ENCODE assay signal across 1 cellular context in the genomic region with DNA sequence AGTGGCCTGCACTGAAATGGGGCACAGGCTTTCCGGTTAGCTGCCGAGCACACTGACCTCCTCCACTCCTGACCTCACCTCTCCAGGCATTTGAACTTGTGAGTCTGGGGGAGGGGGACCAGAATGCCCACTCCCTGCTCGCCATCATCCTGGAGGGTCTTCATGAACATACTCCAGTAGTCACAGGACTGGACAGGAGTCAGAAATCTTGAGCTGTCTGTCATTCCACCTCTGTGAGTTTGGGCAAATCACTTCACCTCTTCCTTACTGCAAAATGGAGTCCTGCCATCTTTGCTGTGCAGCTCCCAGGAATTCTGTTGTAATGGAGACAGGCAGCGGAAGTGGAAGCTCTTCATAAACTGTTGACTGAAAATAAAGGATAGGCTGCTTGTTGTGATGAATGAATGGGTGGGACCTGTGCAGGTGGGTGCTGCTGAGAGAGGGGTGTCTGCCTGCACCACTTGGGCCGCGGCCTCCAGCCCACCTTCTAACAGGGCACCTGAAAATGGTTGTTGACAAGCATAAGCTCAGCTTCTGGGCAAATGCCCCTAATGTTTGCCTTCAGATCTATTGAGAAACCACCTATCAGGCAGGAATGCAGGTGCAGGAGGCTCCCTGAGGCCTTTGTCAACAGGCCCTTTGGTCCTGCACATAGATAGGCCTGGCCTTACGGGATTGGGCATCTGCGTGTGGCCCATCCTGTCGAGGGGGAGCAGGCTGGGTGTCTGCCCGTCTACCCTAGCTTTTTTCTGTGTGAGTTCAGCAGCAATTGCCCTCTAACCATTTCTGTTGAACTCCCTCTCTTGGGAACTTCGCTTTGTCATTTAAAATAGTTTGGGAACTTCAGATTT.
TF ChIP-seq lines count a peak whose summit lies in the region.

No MANE protein-coding gene starts in this region.

TF ChIP-seq in HepG2, 621 proteins besides CTCF, POLR2A, EP300 and RAD21 (continued from another document and continues in another):
- TF ChIP-seq, protein P1, sequence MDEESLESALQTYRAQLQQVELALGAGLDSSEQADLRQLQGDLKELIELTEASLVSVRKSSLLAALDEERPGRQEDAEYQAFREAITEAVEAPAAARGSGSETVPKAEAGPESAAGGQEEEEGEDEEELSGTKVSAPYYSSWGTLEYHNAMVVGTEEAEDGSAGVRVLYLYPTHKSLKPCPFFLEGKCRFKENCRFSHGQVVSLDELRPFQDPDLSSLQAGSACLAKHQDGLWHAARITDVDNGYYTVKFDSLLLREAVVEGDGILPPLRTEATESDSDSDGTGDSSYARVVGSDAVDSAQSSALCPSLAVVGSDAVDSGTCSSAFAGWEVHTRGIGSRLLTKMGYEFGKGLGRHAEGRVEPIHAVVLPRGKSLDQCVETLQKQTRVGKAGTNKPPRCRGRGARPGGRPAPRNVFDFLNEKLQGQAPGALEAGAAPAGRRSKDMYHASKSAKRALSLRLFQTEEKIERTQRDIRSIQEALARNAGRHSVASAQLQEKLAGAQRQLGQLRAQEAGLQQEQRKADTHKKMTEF (CRISPR knock-in tag; IDR thresholded peaks at IDR 0.05), result peak; percentile 98
- TF ChIP-seq KMT2A (CRISPR knock-in tag; IDR thresholded peaks at IDR 0.05) (no peak), GABPB1 (CRISPR knock-in tag; IDR thresholded peaks at IDR 0.05) (peak; percentile 71), ZNF33A (CRISPR knock-in tag; IDR thresholded peaks at IDR 0.05; ENCODE audit: borderline replicate concordance) (no peak), ZC3H4 (CRISPR knock-in tag; IDR thresholded peaks at IDR 0.05; ENCODE audit: borderline replicate concordance) (no peak), ZNF232 (CRISPR knock-in tag; IDR thresholded peaks at IDR 0.05; ENCODE audit: borderline replicate concordance) (peak; percentile 94; the same call in 1 of the 2 replicates), ZNF709 (CRISPR knock-in tag; IDR thresholded peaks at IDR 0.05) (no peak), ZNF24 (IDR thresholded peaks at IDR 0.05) (no peak), PRMT3 (CRISPR knock-in tag; IDR thresholded peaks at IDR 0.05; ENCODE audit: borderline replicate concordance, low read depth) (peak; percentile 85; the same call in 1 of the 2 replicates), PHF5A (CRISPR knock-in tag; IDR thresholded peaks at IDR 0.05; ENCODE audit: low read depth, unreplicated experiment) (peak; percentile 79), MEIS2 (CRISPR knock-in tag; IDR thresholded peaks at IDR 0.05) (peak; percentile 98), CBFB (CRISPR knock-in tag; IDR thresholded peaks at IDR 0.05) (peak; percentile 93), SNAPC2 (CRISPR knock-in tag; IDR thresholded peaks at IDR 0.05) (peak; percentile 94), GATA4 (IDR thresholded peaks at IDR 0.05; ENCODE audit: borderline replicate concordance, low read depth) (peak; percentile 99), ELF1 (CRISPR knock-in tag; IDR thresholded peaks at IDR 0.05) (peak; percentile 48), REL (CRISPR knock-in tag; conservative IDR thresholded peaks at IDR 0.05) (no peak), ZNF749 (CRISPR knock-in tag; IDR thresholded peaks at IDR 0.05; ENCODE audit: borderline replicate concordance) (peak; percentile 47; the same call in 1 of the 2 replicates), KAT7 (CRISPR knock-in tag; IDR thresholded peaks at IDR 0.05; ENCODE audit: borderline replicate concordance) (peak; percentile 69; the same call in 1 of the 2 replicates), POGZ (CRISPR knock-in tag; IDR thresholded peaks at IDR 0.05) (peak; percentile 99), CBX1 (IDR thresholded peaks at IDR 0.05; ENCODE audit: low read depth) (no peak), TOE1 (CRISPR knock-in tag; IDR thresholded peaks at IDR 0.05) (0 out of 2 replicates have a peak, but pooled peaks have one; percentile 29), ZSCAN12 (CRISPR knock-in tag; IDR thresholded peaks at IDR 0.05) (no peak), NFE2L1 (CRISPR knock-in tag; IDR thresholded peaks at IDR 0.05; ENCODE audit: borderline replicate concordance) (no peak), TGIF2 (CRISPR knock-in tag; IDR thresholded peaks at IDR 0.05) (peak; percentile 84), ZNF30 (CRISPR knock-in tag; IDR thresholded peaks at IDR 0.05) (no peak), ZNF234 (CRISPR knock-in tag; conservative IDR thresholded peaks at IDR 0.05) (no peak), DNMT3B (CRISPR knock-in tag; conservative IDR thresholded peaks at IDR 0.05) (peak; percentile 89; the same call in 1 of the 2 replicates)
- TF ChIP-seq, protein P2, sequence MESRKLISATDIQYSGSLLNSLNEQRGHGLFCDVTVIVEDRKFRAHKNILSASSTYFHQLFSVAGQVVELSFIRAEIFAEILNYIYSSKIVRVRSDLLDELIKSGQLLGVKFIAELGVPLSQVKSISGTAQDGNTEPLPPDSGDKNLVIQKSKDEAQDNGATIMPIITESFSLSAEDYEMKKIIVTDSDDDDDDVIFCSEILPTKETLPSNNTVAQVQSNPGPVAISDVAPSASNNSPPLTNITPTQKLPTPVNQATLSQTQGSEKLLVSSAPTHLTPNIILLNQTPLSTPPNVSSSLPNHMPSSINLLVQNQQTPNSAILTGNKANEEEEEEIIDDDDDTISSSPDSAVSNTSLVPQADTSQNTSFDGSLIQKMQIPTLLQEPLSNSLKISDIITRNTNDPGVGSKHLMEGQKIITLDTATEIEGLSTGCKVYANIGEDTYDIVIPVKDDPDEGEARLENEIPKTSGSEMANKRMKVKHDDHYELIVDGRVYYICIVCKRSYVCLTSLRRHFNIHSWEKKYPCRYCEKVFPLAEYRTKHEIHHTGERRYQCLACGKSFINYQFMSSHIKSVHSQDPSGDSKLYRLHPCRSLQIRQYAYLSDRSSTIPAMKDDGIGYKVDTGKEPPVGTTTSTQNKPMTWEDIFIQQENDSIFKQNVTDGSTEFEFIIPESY (CRISPR knock-in tag; IDR thresholded peaks at IDR 0.05), result peak; percentile 85
- TF ChIP-seq, protein P3, sequence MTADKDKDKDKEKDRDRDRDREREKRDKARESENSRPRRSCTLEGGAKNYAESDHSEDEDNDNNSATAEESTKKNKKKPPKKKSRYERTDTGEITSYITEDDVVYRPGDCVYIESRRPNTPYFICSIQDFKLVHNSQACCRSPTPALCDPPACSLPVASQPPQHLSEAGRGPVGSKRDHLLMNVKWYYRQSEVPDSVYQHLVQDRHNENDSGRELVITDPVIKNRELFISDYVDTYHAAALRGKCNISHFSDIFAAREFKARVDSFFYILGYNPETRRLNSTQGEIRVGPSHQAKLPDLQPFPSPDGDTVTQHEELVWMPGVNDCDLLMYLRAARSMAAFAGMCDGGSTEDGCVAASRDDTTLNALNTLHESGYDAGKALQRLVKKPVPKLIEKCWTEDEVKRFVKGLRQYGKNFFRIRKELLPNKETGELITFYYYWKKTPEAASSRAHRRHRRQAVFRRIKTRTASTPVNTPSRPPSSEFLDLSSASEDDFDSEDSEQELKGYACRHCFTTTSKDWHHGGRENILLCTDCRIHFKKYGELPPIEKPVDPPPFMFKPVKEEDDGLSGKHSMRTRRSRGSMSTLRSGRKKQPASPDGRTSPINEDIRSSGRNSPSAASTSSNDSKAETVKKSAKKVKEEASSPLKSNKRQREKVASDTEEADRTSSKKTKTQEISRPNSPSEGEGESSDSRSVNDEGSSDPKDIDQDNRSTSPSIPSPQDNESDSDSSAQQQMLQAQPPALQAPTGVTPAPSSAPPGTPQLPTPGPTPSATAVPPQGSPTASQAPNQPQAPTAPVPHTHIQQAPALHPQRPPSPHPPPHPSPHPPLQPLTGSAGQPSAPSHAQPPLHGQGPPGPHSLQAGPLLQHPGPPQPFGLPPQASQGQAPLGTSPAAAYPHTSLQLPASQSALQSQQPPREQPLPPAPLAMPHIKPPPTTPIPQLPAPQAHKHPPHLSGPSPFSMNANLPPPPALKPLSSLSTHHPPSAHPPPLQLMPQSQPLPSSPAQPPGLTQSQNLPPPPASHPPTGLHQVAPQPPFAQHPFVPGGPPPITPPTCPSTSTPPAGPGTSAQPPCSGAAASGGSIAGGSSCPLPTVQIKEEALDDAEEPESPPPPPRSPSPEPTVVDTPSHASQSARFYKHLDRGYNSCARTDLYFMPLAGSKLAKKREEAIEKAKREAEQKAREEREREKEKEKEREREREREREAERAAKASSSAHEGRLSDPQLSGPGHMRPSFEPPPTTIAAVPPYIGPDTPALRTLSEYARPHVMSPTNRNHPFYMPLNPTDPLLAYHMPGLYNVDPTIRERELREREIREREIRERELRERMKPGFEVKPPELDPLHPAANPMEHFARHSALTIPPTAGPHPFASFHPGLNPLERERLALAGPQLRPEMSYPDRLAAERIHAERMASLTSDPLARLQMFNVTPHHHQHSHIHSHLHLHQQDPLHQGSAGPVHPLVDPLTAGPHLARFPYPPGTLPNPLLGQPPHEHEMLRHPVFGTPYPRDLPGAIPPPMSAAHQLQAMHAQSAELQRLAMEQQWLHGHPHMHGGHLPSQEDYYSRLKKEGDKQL (CRISPR knock-in tag; IDR thresholded peaks at IDR 0.05; ENCODE audit: low read depth), result peak; percentile 95
- TF ChIP-seq, protein P4, sequence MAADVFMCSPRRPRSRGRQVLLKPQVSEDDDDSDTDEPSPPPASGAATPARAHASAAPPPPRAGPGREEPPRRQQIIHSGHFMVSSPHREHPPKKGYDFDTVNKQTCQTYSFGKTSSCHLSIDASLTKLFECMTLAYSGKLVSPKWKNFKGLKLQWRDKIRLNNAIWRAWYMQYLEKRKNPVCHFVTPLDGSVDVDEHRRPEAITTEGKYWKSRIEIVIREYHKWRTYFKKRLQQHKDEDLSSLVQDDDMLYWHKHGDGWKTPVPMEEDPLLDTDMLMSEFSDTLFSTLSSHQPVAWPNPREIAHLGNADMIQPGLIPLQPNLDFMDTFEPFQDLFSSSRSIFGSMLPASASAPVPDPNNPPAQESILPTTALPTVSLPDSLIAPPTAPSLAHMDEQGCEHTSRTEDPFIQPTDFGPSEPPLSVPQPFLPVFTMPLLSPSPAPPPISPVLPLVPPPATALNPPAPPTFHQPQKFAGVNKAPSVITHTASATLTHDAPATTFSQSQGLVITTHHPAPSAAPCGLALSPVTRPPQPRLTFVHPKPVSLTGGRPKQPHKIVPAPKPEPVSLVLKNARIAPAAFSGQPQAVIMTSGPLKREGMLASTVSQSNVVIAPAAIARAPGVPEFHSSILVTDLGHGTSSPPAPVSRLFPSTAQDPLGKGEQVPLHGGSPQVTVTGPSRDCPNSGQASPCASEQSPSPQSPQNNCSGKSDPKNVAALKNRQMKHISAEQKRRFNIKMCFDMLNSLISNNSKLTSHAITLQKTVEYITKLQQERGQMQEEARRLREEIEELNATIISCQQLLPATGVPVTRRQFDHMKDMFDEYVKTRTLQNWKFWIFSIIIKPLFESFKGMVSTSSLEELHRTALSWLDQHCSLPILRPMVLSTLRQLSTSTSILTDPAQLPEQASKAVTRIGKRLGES (CRISPR knock-in tag; IDR thresholded peaks at IDR 0.05; ENCODE audit: borderline replicate concordance), result 0 out of 2 replicates have a peak, but pooled peaks have one; percentile 43
- TF ChIP-seq, protein P5, sequence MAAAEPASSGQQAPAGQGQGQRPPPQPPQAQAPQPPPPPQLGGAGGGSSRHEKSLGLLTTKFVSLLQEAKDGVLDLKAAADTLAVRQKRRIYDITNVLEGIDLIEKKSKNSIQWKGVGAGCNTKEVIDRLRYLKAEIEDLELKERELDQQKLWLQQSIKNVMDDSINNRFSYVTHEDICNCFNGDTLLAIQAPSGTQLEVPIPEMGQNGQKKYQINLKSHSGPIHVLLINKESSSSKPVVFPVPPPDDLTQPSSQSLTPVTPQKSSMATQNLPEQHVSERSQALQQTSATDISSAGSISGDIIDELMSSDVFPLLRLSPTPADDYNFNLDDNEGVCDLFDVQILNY (CRISPR knock-in tag; conservative IDR thresholded peaks at IDR 0.05), result no peak
- TF ChIP-seq, protein P6, sequence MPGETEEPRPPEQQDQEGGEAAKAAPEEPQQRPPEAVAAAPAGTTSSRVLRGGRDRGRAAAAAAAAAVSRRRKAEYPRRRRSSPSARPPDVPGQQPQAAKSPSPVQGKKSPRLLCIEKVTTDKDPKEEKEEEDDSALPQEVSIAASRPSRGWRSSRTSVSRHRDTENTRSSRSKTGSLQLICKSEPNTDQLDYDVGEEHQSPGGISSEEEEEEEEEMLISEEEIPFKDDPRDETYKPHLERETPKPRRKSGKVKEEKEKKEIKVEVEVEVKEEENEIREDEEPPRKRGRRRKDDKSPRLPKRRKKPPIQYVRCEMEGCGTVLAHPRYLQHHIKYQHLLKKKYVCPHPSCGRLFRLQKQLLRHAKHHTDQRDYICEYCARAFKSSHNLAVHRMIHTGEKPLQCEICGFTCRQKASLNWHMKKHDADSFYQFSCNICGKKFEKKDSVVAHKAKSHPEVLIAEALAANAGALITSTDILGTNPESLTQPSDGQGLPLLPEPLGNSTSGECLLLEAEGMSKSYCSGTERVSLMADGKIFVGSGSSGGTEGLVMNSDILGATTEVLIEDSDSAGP (CRISPR knock-in tag; IDR thresholded peaks at IDR 0.05; ENCODE audit: borderline replicate concordance), result peak; percentile 88
- TF ChIP-seq, protein P7, sequence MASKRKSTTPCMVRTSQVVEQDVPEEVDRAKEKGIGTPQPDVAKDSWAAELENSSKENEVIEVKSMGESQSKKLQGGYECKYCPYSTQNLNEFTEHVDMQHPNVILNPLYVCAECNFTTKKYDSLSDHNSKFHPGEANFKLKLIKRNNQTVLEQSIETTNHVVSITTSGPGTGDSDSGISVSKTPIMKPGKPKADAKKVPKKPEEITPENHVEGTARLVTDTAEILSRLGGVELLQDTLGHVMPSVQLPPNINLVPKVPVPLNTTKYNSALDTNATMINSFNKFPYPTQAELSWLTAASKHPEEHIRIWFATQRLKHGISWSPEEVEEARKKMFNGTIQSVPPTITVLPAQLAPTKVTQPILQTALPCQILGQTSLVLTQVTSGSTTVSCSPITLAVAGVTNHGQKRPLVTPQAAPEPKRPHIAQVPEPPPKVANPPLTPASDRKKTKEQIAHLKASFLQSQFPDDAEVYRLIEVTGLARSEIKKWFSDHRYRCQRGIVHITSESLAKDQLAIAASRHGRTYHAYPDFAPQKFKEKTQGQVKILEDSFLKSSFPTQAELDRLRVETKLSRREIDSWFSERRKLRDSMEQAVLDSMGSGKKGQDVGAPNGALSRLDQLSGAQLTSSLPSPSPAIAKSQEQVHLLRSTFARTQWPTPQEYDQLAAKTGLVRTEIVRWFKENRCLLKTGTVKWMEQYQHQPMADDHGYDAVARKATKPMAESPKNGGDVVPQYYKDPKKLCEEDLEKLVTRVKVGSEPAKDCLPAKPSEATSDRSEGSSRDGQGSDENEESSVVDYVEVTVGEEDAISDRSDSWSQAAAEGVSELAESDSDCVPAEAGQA (IDR thresholded peaks at IDR 0.05; ENCODE audit: low read depth), result peak; percentile 50
- TF ChIP-seq, protein P7 (CRISPR knock-in tag; IDR thresholded peaks at IDR 0.05; ENCODE audit: borderline replicate concordance), result no peak
